ENCODE assay signal across 10 cellular contexts in genomic region chr6:41027251-41027650, GRCh38. TPM values are rescaled to one million over a fixed set of nuclear protein-coding genes. Genes with fewer than 3 reads are reported as not detected.
DNase-seq lines count a peak whose midpoint lies in the region; ATAC-seq and TF ChIP-seq lines count a peak whose summit lies in the region.
"Had no signal": no experiment of that assay in that cellular context is flagged by ENCODE, and none has a peak within 500 bp of the region (broad histone marks: within the 10 kb centered on the region; RNA-seq: fewer than 3 reads in every experiment).

No MANE protein-coding gene starts in this region.

- ATAC-seq in HG02970 (IDR thresholded peaks at IDR 0.05; ENCODE audit: low FRiP score, unreplicated experiment): no peak

- H3K4me1 ChIP-seq in tibial nerve: peaks cover 0 to 21% (median 14%) of the 10 kb centered on the region in 4 donors

- H3K36me3 Mint-ChIP-seq in activated T-helper 2 cell treated with anti-CD3 and anti-CD28 coated beads, Interferon-gamma antibody, Interleukin-2, Interleukin-4, amounts not matched to agents 10 μg/mL and 5 μg/mL and 100 μg/mL, durations not matched to agents 14 hours and 24 hours and 36 hours (ENCODE audit: low read depth): no peaks in the 10 kb centered on the region

- peaks cover 19% of the 10 kb centered on the region for H3K4me1 Mint-ChIP-seq in activated T-helper 2 cell treated with anti-CD3 and anti-CD28 coated beads, Interferon-gamma antibody, Interleukin-2, Interleukin-4, amounts not matched to agents 10 μg/mL and 5 μg/mL and 100 μg/mL, durations not matched to agents 14 hours and 24 hours and 36 hours (ENCODE audit: low read depth)

- H3K9me3 Mint-ChIP-seq in activated T-helper 2 cell treated with anti-CD3 and anti-CD28 coated beads, Interferon-gamma antibody, Interleukin-2, Interleukin-4, amounts not matched to agents 10 μg/mL and 5 μg/mL and 100 μg/mL, durations not matched to agents 14 hours and 24 hours and 36 hours: no peaks in the 10 kb centered on the region

- H3K36me3 ChIP-seq in kidney epithelial cell (ENCODE audit: control insufficient read depth, insufficient read depth, low read length) (no peaks in the 10 kb centered on the region), tibial nerve (no peaks in the 10 kb centered on the region)

- peak overlapping the region; percentile 42 for H3K4me3 ChIP-seq in kidney epithelial cell (ENCODE audit: low read depth, low read length)
- peak overlapping the region in 3 of 4 donors; percentile 15 to 62 (median 51) for H3K4me3 ChIP-seq in tibial nerve

- H3K4me3 Mint-ChIP-seq in activated T-helper 2 cell treated with anti-CD3 and anti-CD28 coated beads, Interferon-gamma antibody, Interleukin-2, Interleukin-4, amounts not matched to agents 10 μg/mL and 5 μg/mL and 100 μg/mL, durations not matched to agents 14 hours and 24 hours and 36 hours (ENCODE audit: low read depth): peak overlapping the region; percentile 89

- TF ChIP-seq EP300 in tibial nerve (IDR thresholded peaks at IDR 0.05): no peak

- no peaks in the 10 kb centered on the region for H3K27me3 Mint-ChIP-seq in activated T-helper 2 cell treated with anti-CD3 and anti-CD28 coated beads, Interferon-gamma antibody, Interleukin-2, Interleukin-4, amounts not matched to agents 10 μg/mL and 5 μg/mL and 100 μg/mL, durations not matched to agents 14 hours and 24 hours and 36 hours (ENCODE audit: low read depth)

- peak overlapping the region; percentile 94 for H3K27ac Mint-ChIP-seq in activated T-helper 2 cell treated with anti-CD3 and anti-CD28 coated beads, Interferon-gamma antibody, Interleukin-2, Interleukin-4, amounts not matched to agents 10 μg/mL and 5 μg/mL and 100 μg/mL, durations not matched to agents 14 hours and 24 hours and 36 hours

- TF ChIP-seq POLR2A in tibial nerve (IDR thresholded peaks at IDR 0.05): no peak

- peak; percentile 6 for DNase-seq in activated effector memory CD4-positive, alpha-beta T cell treated with anti-CD3 and anti-CD28 coated beads, Interleukin-2, amount 50 U/mL, for 16 hours
- no peak for DNase-seq in activated effector memory CD4-positive, alpha-beta T cell treated with Interleukin-2 at 50 U/mL for 16 hours
- DNase-seq in activated T-helper 2 cell treated with anti-CD3 and anti-CD28 coated beads, Interferon-gamma antibody, Interleukin-2, Interleukin-4, amounts not matched to agents 10 μg/mL and 5 μg/mL and 100 μg/mL, durations not matched to agents 14 hours and 24 hours and 36 hours (ENCODE audit: low spot score): no peak
- no peak for DNase-seq in kidney epithelial cell (ENCODE audit: low read depth)
- no peak for DNase-seq in tibial nerve (ENCODE audit: low spot score in 2 of 2)
- DNase-seq in NCI-H1092 treated with DMSO at 0.1 percent for 48 hours (lab: John Stamatoyannopoulos, UW): no peak
- no peak for DNase-seq in stimulated activated CD4-positive, alpha-beta T cell treated with anti-CD3 and anti-CD28 coated beads, Interleukin-1b, Interleukin-23, amount 100 ng/mL, for 48 hours
- DNase-seq: SIG-M5 had no signal

- no peaks in the 10 kb centered on the region for H3K9me3 ChIP-seq in tibial nerve

- H3K27me3 ChIP-seq in kidney epithelial cell (ENCODE audit: control insufficient read depth, insufficient read depth, low read length) (no peaks in the 10 kb centered on the region), tibial nerve (no peaks in the 10 kb centered on the region)

- peak overlapping the region in 3 of 4 donors; percentile 45 to 85 (median 57) for H3K27ac ChIP-seq in tibial nerve

- no peak for TF ChIP-seq CTCF in kidney epithelial cell (IDR thresholded peaks at IDR 0.05; ENCODE audit: insufficient read depth, low read length, poor library complexity, severe bottlenecking)
- TF ChIP-seq CTCF in tibial nerve (IDR thresholded peaks at IDR 0.05): no peak

- intact Hi-C loops in activated T-helper 2 cell treated with anti-CD3 and anti-CD28 coated beads, Interferon-gamma antibody, Interleukin-2, Interleukin-4, amounts not matched to agents 10 μg/mL and 5 μg/mL and 100 μg/mL, durations not matched to agents 14 hours and 24 hours and 36 hours (cut with micrococcal nuclease): loop anchor here (1.0 kb wide), 1 partner anchor 21 kb away; no protein-coding TSS in a partner anchor

- WGBS in tibial nerve, 2 donors: 29 to 38% methylated on average over 5 of the region's 5 CpGs

RNA-seq across cellular contexts. Expression of gene UNC5CL, which starts 11.8 kb away (rescaled TPM):
- total RNA-seq in activated T-helper 2 cell treated with anti-CD3 and anti-CD28 coated beads, Interferon-gamma antibody, Interleukin-2, Interleukin-4, amounts not matched to agents 10 μg/mL and 5 μg/mL and 100 μg/mL, durations not matched to agents 14 hours and 24 hours and 36 hours: 1.1 and 1.6 TPM in 2 replicates
- 1.1 and 1.8 TPM in 2 replicates for total RNA-seq in kidney epithelial cell
- total RNA-seq in tibial nerve: 1 to 10 TPM in 3 of 4 donors, under 1 TPM in 1; 0.90 to 7.6 (median 1.5) TPM

RNA-seq across cellular contexts. Expression of gene TSPO2, which starts 15.0 kb away (rescaled TPM):
- total RNA-seq in activated T-helper 2 cell treated with anti-CD3 and anti-CD28 coated beads, Interferon-gamma antibody, Interleukin-2, Interleukin-4, amounts not matched to agents 10 μg/mL and 5 μg/mL and 100 μg/mL, durations not matched to agents 14 hours and 24 hours and 36 hours: not detected in 2 replicates
- total RNA-seq in kidney epithelial cell: not detected in 2 replicates
- total RNA-seq in tibial nerve: not detected
- total RNA-seq: Daoy had no signal

RNA-seq across cellular contexts. Expression of gene APOBEC2, which starts 25.8 kb away (rescaled TPM):
- total RNA-seq in activated T-helper 2 cell treated with anti-CD3 and anti-CD28 coated beads, Interferon-gamma antibody, Interleukin-2, Interleukin-4, amounts not matched to agents 10 μg/mL and 5 μg/mL and 100 μg/mL, durations not matched to agents 14 hours and 24 hours and 36 hours: not detected in 2 replicates
- total RNA-seq in kidney epithelial cell (not detected in 2 replicates), tibial nerve (not detected)
- total RNA-seq: Daoy had no signal

RNA-seq across cellular contexts. Expression of gene OARD1, which starts 44.9 kb away (rescaled TPM):
- 28.0 and 33.7 TPM in 2 replicates for total RNA-seq in activated T-helper 2 cell treated with anti-CD3 and anti-CD28 coated beads, Interferon-gamma antibody, Interleukin-2, Interleukin-4, amounts not matched to agents 10 μg/mL and 5 μg/mL and 100 μg/mL, durations not matched to agents 14 hours and 24 hours and 36 hours
- total RNA-seq in kidney epithelial cell (16.1 and 19.4 TPM in 2 replicates), tibial nerve (10 to 100 TPM; 12.3 to 25.6 (median 17.3) TPM)

RNA-seq across cellular contexts. Expression of gene NFYA, which starts 45.5 kb away (rescaled TPM):
- 28.1 and 28.2 TPM in 2 replicates for total RNA-seq in activated T-helper 2 cell treated with anti-CD3 and anti-CD28 coated beads, Interferon-gamma antibody, Interleukin-2, Interleukin-4, amounts not matched to agents 10 μg/mL and 5 μg/mL and 100 μg/mL, durations not matched to agents 14 hours and 24 hours and 36 hours
- total RNA-seq in kidney epithelial cell: 33.3 and 36.6 TPM in 2 replicates
- total RNA-seq in tibial nerve: 10 to 100 TPM; 11.2 to 32.7 (median 16.0) TPM
